Comparison of ENCODE assay signal across 25 cellular contexts in genomic region chr4:121582296-121582695, GRCh38.
DNase-seq lines count a peak whose midpoint lies in the region; ATAC-seq, FAIRE-seq and TF ChIP-seq lines count a peak whose summit lies in the region.
"Had no signal": no experiment of that assay in that cellular context is flagged by ENCODE, and none has a peak within 500 bp of the region (broad histone marks: within the 10 kb centered on the region; RNA-seq: fewer than 3 reads in every experiment).

No MANE protein-coding gene starts in this region.

- CTCF ChIA-PET in PC-3 (lab: Charles Lee), result no interaction called here

- H3F3A ChIP-seq in GM23248 (ENCODE audit: insufficient read depth) (no peaks in the 10 kb centered on the region), PC-3 (ENCODE audit: low read length, unreplicated experiment) (no peaks in the 10 kb centered on the region)

- H3K9me3 Mint-ChIP-seq in natural killer cell treated with Interleukin-12 subunit alpha and Interleukin-12 subunit beta and Interleukin-15 and Interleukin-18, amount 100 ng/mL, for 72 hours, result no peaks in the 10 kb centered on the region

- H3K79me2 ChIP-seq in GM23248 (ENCODE audit: insufficient read depth) (no peaks in the 10 kb centered on the region), PC-3 (ENCODE audit: low read length) (no peaks in the 10 kb centered on the region)

- POLR2A ChIA-PET in PC-3 (lab: Charles Lee; ENCODE audit: unreplicated experiment), result no interaction called here

- in situ Hi-C loops in GM23248 (cut with MboI), result no loop called here

- H3K4me1 ChIP-seq in GM23248 (ENCODE audit: insufficient read depth), result no peaks in the 10 kb centered on the region
- no peaks in the 10 kb centered on the region for H3K4me1 ChIP-seq in PC-3 (ENCODE audit: insufficient read depth, low read length)
- no peaks in the 10 kb centered on the region for H3K4me1 ChIP-seq in left lung
- H3K4me1 ChIP-seq: BLaER1 had no signal

- H3K4me2 ChIP-seq in GM23248 (ENCODE audit: unreplicated experiment) (no peak overlapping the region), PC-3 (ENCODE audit: low read length) (no peak overlapping the region)
- H3K4me2 ChIP-seq: BLaER1, SK-N-SH had no signal

- peaks cover 11 to 47% of the 10 kb centered on the region in 2 donors for H3K27me3 Mint-ChIP-seq in natural killer cell treated with Interleukin-12 subunit alpha and Interleukin-12 subunit beta and Interleukin-15 and Interleukin-18, amount 100 ng/mL, for 72 hours

- H3K27ac ChIP-seq in GM23248 (no peak overlapping the region), PC-3 (ENCODE audit: low read length) (no peak overlapping the region), left lung (no peak overlapping the region)
- H3K27ac ChIP-seq: BLaER1, HL-60 had no signal

- H4K20me1 ChIP-seq in GM23248 (ENCODE audit: insufficient read depth) (no peaks in the 10 kb centered on the region), PC-3 (ENCODE audit: low read length) (no peaks in the 10 kb centered on the region)
- H4K20me1 ChIP-seq: BLaER1 had no signal

- no peak for TF ChIP-seq CTCF in PC-3 (conservative IDR thresholded peaks at IDR 0.05; ENCODE audit: low read depth, low read length)
- no peak for TF ChIP-seq CTCF in bronchial epithelial cell (IDR thresholded peaks at IDR 0.05; ENCODE audit: insufficient read depth, low read length, severe bottlenecking)
- TF ChIP-seq CTCF in left lung (IDR thresholded peaks at IDR 0.05), result no peak

- H3K36me3 ChIP-seq in GM23248 (ENCODE audit: low read depth) (no peaks in the 10 kb centered on the region), PC-3 (ENCODE audit: low read depth, low read length) (no peaks in the 10 kb centered on the region), bronchial epithelial cell (ENCODE audit: control insufficient read depth, insufficient read depth, low read length) (no peaks in the 10 kb centered on the region), left lung (no peaks in the 10 kb centered on the region)
- H3K36me3 ChIP-seq: BLaER1 had no signal

- H3K27me3 ChIP-seq in GM23248 (replicated peaks; ENCODE audit: insufficient read depth) (peaks cover 18% of the 10 kb centered on the region), PC-3 (ENCODE audit: low read length) (peaks cover 43% of the 10 kb centered on the region), bronchial epithelial cell (ENCODE audit: control insufficient read depth, insufficient read depth, low read length) (peaks cover 2% of the 10 kb centered on the region), left lung (no peaks in the 10 kb centered on the region)
- H3K27me3 ChIP-seq: BLaER1 had no signal

- BruUV-seq in PC-3 (replicated peaks; lab: Mats Ljungman, UMichigan), result no TSS peak

- no peak overlapping the region for H3K27ac Mint-ChIP-seq in natural killer cell treated with Interleukin-12 subunit alpha and Interleukin-12 subunit beta and Interleukin-15 and Interleukin-18, amount 100 ng/mL, for 72 hours
- H3K27ac Mint-ChIP-seq: CD4-positive, CD25-positive, alpha-beta regulatory T cell had no signal

- H3K36me3 Mint-ChIP-seq in natural killer cell treated with Interleukin-12 subunit alpha and Interleukin-12 subunit beta and Interleukin-15 and Interleukin-18, amount 100 ng/mL, for 72 hours, result no peaks in the 10 kb centered on the region
- H3K36me3 Mint-ChIP-seq: CD4-positive, CD25-positive, alpha-beta regulatory T cell had no signal

- peak; percentile 33 for ATAC-seq in PC-3
- ATAC-seq in left lung, result peak; percentile 60
- no peak for ATAC-seq in natural killer cell treated with Interleukin-12 subunit alpha and Interleukin-12 subunit beta and Interleukin-15 and Interleukin-18, amount 100 ng/mL, for 72 hours

- H3K9me2 ChIP-seq in GM23248 (ENCODE audit: insufficient read depth) (no peaks in the 10 kb centered on the region), PC-3 (replicated peaks; ENCODE audit: low read length) (no peaks in the 10 kb centered on the region)
- H3K9me2 ChIP-seq: SK-N-SH had no signal

- H3K4me1 Mint-ChIP-seq in natural killer cell treated with Interleukin-12 subunit alpha and Interleukin-12 subunit beta and Interleukin-15 and Interleukin-18, amount 100 ng/mL, for 72 hours (ENCODE audit: low read depth in 2 of 2), result peaks cover 0 to 8% of the 10 kb centered on the region in 2 donors
- H3K4me1 Mint-ChIP-seq: CD4-positive, CD25-positive, alpha-beta regulatory T cell had no signal

- intact Hi-C loops in PC-3 (cut with micrococcal nuclease) (no loop called here), left lung (cut with DNase I) (no loop called here)

- no peak overlapping the region for H3K4me3 Mint-ChIP-seq in natural killer cell treated with Interleukin-12 subunit alpha and Interleukin-12 subunit beta and Interleukin-15 and Interleukin-18, amount 100 ng/mL, for 72 hours
- H3K4me3 Mint-ChIP-seq: CD4-positive, CD25-positive, alpha-beta regulatory T cell had no signal

- DNase-seq in GM23248, result peak; percentile 4
- no peak for DNase-seq in PC-3
- DNase-seq in bronchial epithelial cell (ENCODE audit: low read depth), result peak; percentile 43
- DNase-seq in left lung, result no peak
- DNase-seq in dermis blood vessel endothelial cell, result no peak
- DNase-seq in activated CD4-positive, alpha-beta T cell treated with anti-CD3 and anti-CD28 coated beads, Interleukin-2, amount 50 U/mL, for 4 hours, result no peak
- no peak for DNase-seq in COR-L47 (lab: John Stamatoyannopoulos, UW)
- DNase-seq in natural killer cell treated with Interleukin-12 subunit alpha and Interleukin-12 subunit beta and Interleukin-15 and Interleukin-18, amount 100 ng/mL, for 72 hours (ENCODE audit: low spot score), result no peak
- DNase-seq: CD4-positive, CD25-positive, alpha-beta regulatory T cell; MV-4-11; NCI-H1105; NCI-H1436 treated with DMSO at 0.1 percent for 48 hours; NCI-H187 treated with DMSO at 0.1 percent for 48 hours; NCI-H2107; NCI-H446; NCI-H524 treated with DMSO at 0.1 percent for 48 hours; NCI-H774; NK-92 treated with Interleukin-12 subunit alpha and Interleukin-12 subunit beta, amount 100 ng/mL, for 24 hours; SIG-M5; SK-N-SH had no signal

- H3K9me3 ChIP-seq in GM23248 (ENCODE audit: low read depth), result no peaks in the 10 kb centered on the region
- no peaks in the 10 kb centered on the region for H3K9me3 ChIP-seq in PC-3 (ENCODE audit: low read length)
- no peaks in the 10 kb centered on the region for H3K9me3 ChIP-seq in left lung
- H3K9me3 ChIP-seq: BLaER1, SK-N-SH had no signal

- H2AFZ ChIP-seq in GM23248 (no peak overlapping the region), PC-3 (ENCODE audit: low read length) (no peak overlapping the region)

- H3K9ac ChIP-seq in GM23248 (no peak overlapping the region), PC-3 (ENCODE audit: low read length) (no peak overlapping the region)
- H3K9ac ChIP-seq: BLaER1, SK-N-SH had no signal

- H3K4me3 ChIP-seq in GM23248 (no peak overlapping the region), PC-3 (ENCODE audit: low read length) (no peak overlapping the region), bronchial epithelial cell (ENCODE audit: low read depth, low read length) (no peak overlapping the region), left lung (no peak overlapping the region)
- H3K4me3 ChIP-seq: BLaER1 had no signal

- no peak for FAIRE-seq in bronchial epithelial cell (lab: Jason Lieb, UNC)
- FAIRE-seq: D721Med, GM19239, H54 had no signal

Comparison
In these comparisons a context has a peak if more than half of its experiments do, and no peak if none do; other contexts are left out.
1. DNase-seq: peak in GM23248 (single experiment) and bronchial epithelial cell (single experiment); none in PC-3 (single experiment), left lung (0 of 2), dermis blood vessel endothelial cell (single experiment), activated CD4-positive, alpha-beta T cell treated with anti-CD3 and anti-CD28 coated beads, Interleukin-2, amount 50 U/mL, for 4 hours (0 of 2), COR-L47 (single experiment) and natural killer cell treated with Interleukin-12 subunit alpha and Interleukin-12 subunit beta and Interleukin-15 and Interleukin-18, amount 100 ng/mL, for 72 hours (single experiment).
2. ATAC-seq: peak in PC-3 (single experiment) and left lung (single experiment); none in natural killer cell treated with Interleukin-12 subunit alpha and Interleukin-12 subunit beta and Interleukin-15 and Interleukin-18, amount 100 ng/mL, for 72 hours (0 of 2).